Comparison of ENCODE assay signal across 9 cellular contexts in genomic region chr7:100521909-100522600, GRCh38. TPM values are rescaled to one million over a fixed set of nuclear protein-coding genes. Genes with fewer than 3 reads are reported as not detected.
DNase-seq lines count a peak whose midpoint lies in the region; ATAC-seq, FAIRE-seq and TF ChIP-seq lines count a peak whose summit lies in the region.
"Not testable (repeated sequence)": the region's sequence is repeated elsewhere in the genome, so short reads cannot be mapped to it uniquely, and the experiment has no call there.
"Had no signal": no experiment of that assay in that cellular context is flagged by ENCODE, and none has a peak within 500 bp of the region (broad histone marks: within the 10 kb centered on the region; RNA-seq: fewer than 3 reads in every experiment).

No MANE protein-coding gene starts in this region.

- not testable (repeated sequence) for H3K4me2 ChIP-seq in K562 (ENCODE audit: insufficient read depth, low read length)

- not testable (repeated sequence) for TF ChIP-seq POLR2A in K562 (conservative IDR thresholded peaks at IDR 0.05)

- ATAC-seq in K562, result peak; percentile 40; the same call in 2 of the 3 replicates

- H3K79me2 ChIP-seq in K562 (ENCODE audit: control insufficient read depth, insufficient read depth, low read length), result not testable (repeated sequence)

- H4K20me1 ChIP-seq in K562 (replicated peaks; ENCODE audit: control insufficient read depth, insufficient read depth, low read length), result not testable (repeated sequence)

- H3K9me3 ChIP-seq in K562 (replicated peaks; ENCODE audit: control insufficient read depth, insufficient read depth, low read depth, low read length), result not testable (repeated sequence)

- H3K27me3 ChIP-seq in K562 (ENCODE audit: control insufficient read depth in 2 of 2, insufficient read depth in 2 of 2, low read length in 2 of 2), result not testable (repeated sequence)

- H3K4me3 ChIP-seq in K562, result not testable (repeated sequence)

- in situ Hi-C loops in K562 (cut with MboI), result not testable (repeated sequence)

- CTCF ChIA-PET in K562 (lab: Yijun Ruan, JAX; ENCODE audit: low intra/inter-chr PET ratio), result not testable (repeated sequence)

- not testable (repeated sequence) for H3K4me1 ChIP-seq in K562 (replicated peaks in 1 of 2; ENCODE audit: control insufficient read depth in 2 of 2, insufficient read depth in 2 of 2, low read length in 2 of 2)

- H3K36me3 ChIP-seq in K562 (ENCODE audit: control insufficient read depth, insufficient read depth, low read length), result not testable (repeated sequence)

- not testable (repeated sequence) for H3K9ac ChIP-seq in K562 (ENCODE audit: insufficient read depth in 1 of 2, low read depth in 2 of 2, low read length in 2 of 2)

- not testable (repeated sequence) for H3K9me1 ChIP-seq in K562 (ENCODE audit: control insufficient read depth, insufficient read depth, low read length)

- TF ChIP-seq CTCF in K562 (IDR thresholded peaks at IDR 0.05 in 2 of 3, conservative IDR thresholded peaks at IDR 0.05 in 1 of 3; ENCODE audit: insufficient read depth in 2 of 3, low read depth in 1 of 3, low read length in 3 of 3), result not testable (repeated sequence)

- peak; percentile 42 for DNase-seq in NAMALWA (ENCODE audit: low spot score)
- peak; percentile 58 for DNase-seq in RPMI8226
- DNase-seq in K562 (ENCODE audit: extremely low read depth in 1 of 4, low spot score in 3 of 4), result peak in 3 of 4 experiments; percentile 44 to 60 (median 58)
- DNase-seq in iris pigment epithelial cell (ENCODE audit: low read depth), result peak; percentile 15
- peak; percentile 36 for DNase-seq in pons (ENCODE audit: low spot score)

- not testable (repeated sequence) for BruUV-seq in K562 (replicated peaks; lab: Mats Ljungman, UMichigan)

- intact Hi-C loops in K562 (cut with micrococcal nuclease), result not testable (repeated sequence)

- POLR2A ChIA-PET in K562 (lab: Yijun Ruan, JAX), result interaction anchor here (0.7 to 1.8 kb wide), 4 partner anchors 9 to 93 kb away, joined by 3 to 6 read pairs (median 4); partner anchors contain the start of gene ZCWPW1

- not testable (repeated sequence) for FAIRE-seq in K562 (lab: Jason Lieb, UNC)

- TF ChIP-seq EP300 in Ishikawa (IDR thresholded peaks at IDR 0.05; ENCODE audit: borderline replicate concordance); K562 (IDR thresholded peaks at IDR 0.05; ENCODE audit: low read length): not testable (repeated sequence)

- TF ChIP-seq RAD21 in Ishikawa (IDR thresholded peaks at IDR 0.05; ENCODE audit: low read depth); K562 (CRISPR knock-in tag; conservative IDR thresholded peaks at IDR 0.05 in 1 of 2, IDR thresholded peaks at IDR 0.05 in 1 of 2): not testable (repeated sequence)

- H2AFZ ChIP-seq in K562 (ENCODE audit: low read depth, low read length), result 0 out of 2 replicates have a peak overlapping the region, but pooled peaks have one; percentile 22

- not testable (repeated sequence) for H3K27ac ChIP-seq in K562 (ENCODE audit: extremely low read depth, low read depth, low read length)

- 48% methylated on average over 2 of the region's 3 CpGs for WGBS in K562 (ENCODE audit: insufficient coverage, low coverage, missing lambda C conversion rate)

RNA-seq across cellular contexts. Expression of gene AGFG2, which starts 16.9 kb away (rescaled TPM):
- 25.6 and 42.2 TPM in 2 replicates for total RNA-seq in K562 (2011; cell fraction: chromatin; rRNA removed; ENCODE audit: low replicate concordance)
- total RNA-seq in K562 (2011; cell fraction: nucleolus; rRNA removed), result 22.7 and 25.7 TPM in 2 replicates
- total RNA-seq in K562 (2011; cell fraction: nucleoplasm; rRNA removed), result 28.4 and 39.7 TPM in 2 replicates
- total RNA-seq in K562 (2014; rRNA removed) (11.7 and 20.2 TPM in 2 replicates), K562 (2014; rRNA removed; fragmentation: Illumina TruSeq; extraction: Trizol) (3.6 and 4.3 TPM in 2 replicates), K562 (2015; rRNA removed; fragmentation: Illumina TruSeq; extraction: Trizol) (7.8 and 9.3 TPM in 2 replicates), K562 (2021) (23.1 and 23.4 TPM in 2 replicates)
- polyA plus RNA-seq in K562 (2011; rRNA removed) (4.6 and 5.2 TPM in 2 replicates), K562 (2014; fragmentation: Illumina TruSeq; extraction: Trizol) (6.5 and 9.6 TPM in 2 replicates), K562 (2014; fragmentation: Nextera tagmentation; extraction: Ambion mirVana) (under 1 TPM; 0.31 to 0.32 TPM), K562 (2014; rRNA removed) (10.0 and 16.8 TPM in 2 replicates)
- polyA plus RNA-seq in K562 (2011; cell fraction: cytosol; rRNA removed), result 3.8 and 25.5 TPM in 2 replicates
- 12.0 and 33.1 TPM in 2 replicates for polyA plus RNA-seq in K562 (2011; cell fraction: nucleus; rRNA removed)
- polyA plus RNA-seq in K562 (2012), result 9.7 and 18.9 TPM in 2 replicates
- polyA minus RNA-seq in K562 (2011; rRNA and poly(A)+ RNA removed), result 3.7 and 4.3 TPM in 2 replicates
- polyA minus RNA-seq in K562 (2011; cell fraction: cytosol; rRNA and poly(A)+ RNA removed), result 3.9 and 8.0 TPM in 2 replicates
- polyA minus RNA-seq in K562 (2011; cell fraction: nucleus; rRNA and poly(A)+ RNA removed), result 10.2 and 12.1 TPM in 2 replicates

RNA-seq across cellular contexts. Expression of gene NYAP1, which starts 38.3 kb away (rescaled TPM):
- 0.53 and 1.0 TPM in 2 replicates for total RNA-seq in K562 (2011; cell fraction: chromatin; rRNA removed; ENCODE audit: low replicate concordance)
- total RNA-seq in K562 (2011; cell fraction: nucleolus; rRNA removed), result 0.67 and 0.79 TPM in 2 replicates
- total RNA-seq in K562 (2011; cell fraction: nucleoplasm; rRNA removed), result 0.23 and 0.59 TPM in 2 replicates
- 0.32 and 0.98 TPM in 2 replicates for total RNA-seq in K562 (2014; rRNA removed)
- total RNA-seq in K562 (2014; rRNA removed; fragmentation: Illumina TruSeq; extraction: Trizol), result 0.11 and 0.13 TPM in 2 replicates
- 0.15 and 0.22 TPM in 2 replicates for total RNA-seq in K562 (2015; rRNA removed; fragmentation: Illumina TruSeq; extraction: Trizol)
- total RNA-seq in K562 (2021), result 0.82 and 0.87 TPM in 2 replicates
- 0.09 and 0.13 TPM in 2 replicates for polyA plus RNA-seq in K562 (2011; rRNA removed)
- polyA plus RNA-seq in K562 (2011; cell fraction: cytosol; rRNA removed), result 0.15 and 1.4 TPM in 2 replicates
- 0.34 and 1.7 TPM in 2 replicates for polyA plus RNA-seq in K562 (2011; cell fraction: nucleus; rRNA removed)
- polyA plus RNA-seq in K562 (2012), result 0.35 and 0.65 TPM in 2 replicates
- polyA plus RNA-seq in K562 (2014; fragmentation: Illumina TruSeq; extraction: Trizol), result 0.13 and 0.17 TPM in 2 replicates
- polyA plus RNA-seq in K562 (2014; fragmentation: Nextera tagmentation; extraction: Ambion mirVana), result not detected
- 0.88 and 1.0 TPM in 2 replicates for polyA plus RNA-seq in K562 (2014; rRNA removed)
- 0.11 TPM in 1 of 2 replicates, not detected in the other for polyA minus RNA-seq in K562 (2011; rRNA and poly(A)+ RNA removed)
- polyA minus RNA-seq in K562 (2011; cell fraction: cytosol; rRNA and poly(A)+ RNA removed), result not detected in 2 replicates
- 0.22 and 0.40 TPM in 2 replicates for polyA minus RNA-seq in K562 (2011; cell fraction: nucleus; rRNA and poly(A)+ RNA removed)
- total RNA-seq: B cell had no signal

RNA-seq across cellular contexts. Expression of gene TSC22D4, which starts 43.0 kb away (rescaled TPM):
- total RNA-seq in K562 (2011; cell fraction: chromatin; rRNA removed; ENCODE audit: low replicate concordance), result 30.5 and 88.7 TPM in 2 replicates
- total RNA-seq in K562 (2011; cell fraction: nucleolus; rRNA removed), result 56.8 and 60.5 TPM in 2 replicates
- total RNA-seq in K562 (2011; cell fraction: nucleoplasm; rRNA removed), result 38.6 and 57.1 TPM in 2 replicates
- total RNA-seq in K562 (2014; rRNA removed), result 77.6 and 102 TPM in 2 replicates
- 10.1 and 13.1 TPM in 2 replicates for total RNA-seq in K562 (2014; rRNA removed; fragmentation: Illumina TruSeq; extraction: Trizol)
- total RNA-seq in K562 (2015; rRNA removed; fragmentation: Illumina TruSeq; extraction: Trizol), result 31.3 and 33.9 TPM in 2 replicates
- total RNA-seq in K562 (2021), result 102 and 107 TPM in 2 replicates
- polyA plus RNA-seq in K562 (2011; rRNA removed), result 14.2 and 18.8 TPM in 2 replicates
- 13.0 and 47.0 TPM in 2 replicates for polyA plus RNA-seq in K562 (2011; cell fraction: cytosol; rRNA removed)
- polyA plus RNA-seq in K562 (2011; cell fraction: nucleus; rRNA removed), result 22.1 and 53.6 TPM in 2 replicates
- polyA plus RNA-seq in K562 (2012), result 64.9 and 107 TPM in 2 replicates
- 28.7 and 51.7 TPM in 2 replicates for polyA plus RNA-seq in K562 (2014; fragmentation: Illumina TruSeq; extraction: Trizol)
- under 1 TPM; 0.37 to 0.92 TPM for polyA plus RNA-seq in K562 (2014; fragmentation: Nextera tagmentation; extraction: Ambion mirVana)
- polyA plus RNA-seq in K562 (2014; rRNA removed), result 57.9 and 61.0 TPM in 2 replicates
- 5.5 and 9.6 TPM in 2 replicates for polyA minus RNA-seq in K562 (2011; rRNA and poly(A)+ RNA removed)
- polyA minus RNA-seq in K562 (2011; cell fraction: cytosol; rRNA and poly(A)+ RNA removed), result 24.5 and 26.5 TPM in 2 replicates
- 10.0 and 13.5 TPM in 2 replicates for polyA minus RNA-seq in K562 (2011; cell fraction: nucleus; rRNA and poly(A)+ RNA removed)

RNA-seq across cellular contexts. Expression of gene SAP25, which starts 51.6 kb away (rescaled TPM):
- total RNA-seq in K562 (2011; cell fraction: chromatin; rRNA removed; ENCODE audit: low replicate concordance), result 7.1 and 11.6 TPM in 2 replicates
- total RNA-seq in K562 (2011; cell fraction: nucleolus; rRNA removed), result 13.0 and 18.8 TPM in 2 replicates
- total RNA-seq in K562 (2011; cell fraction: nucleoplasm; rRNA removed), result 5.2 and 5.7 TPM in 2 replicates
- 1.3 and 1.8 TPM in 2 replicates for total RNA-seq in K562 (2014; rRNA removed)
- total RNA-seq in K562 (2014; rRNA removed; fragmentation: Illumina TruSeq; extraction: Trizol), result 0.48 TPM in 1 of 2 replicates, not detected in the other
- 1.1 TPM in 2 replicates for total RNA-seq in K562 (2015; rRNA removed; fragmentation: Illumina TruSeq; extraction: Trizol)
- total RNA-seq in K562 (2021), result 3.2 and 5.3 TPM in 2 replicates
- polyA plus RNA-seq in K562 (2011; rRNA removed), result 0.42 and 2.1 TPM in 2 replicates
- polyA plus RNA-seq in K562 (2011; cell fraction: cytosol; rRNA removed), result 0.96 and 3.5 TPM in 2 replicates
- polyA plus RNA-seq in K562 (2011; cell fraction: nucleus; rRNA removed), result 11.2 and 27.2 TPM in 2 replicates
- polyA plus RNA-seq in K562 (2012), result 4.8 and 12.8 TPM in 2 replicates
- polyA plus RNA-seq in K562 (2014; fragmentation: Illumina TruSeq; extraction: Trizol), result 0.48 and 2.8 TPM in 2 replicates
- polyA plus RNA-seq in K562 (2014; fragmentation: Nextera tagmentation; extraction: Ambion mirVana), result under 1 TPM; 0.13 to 0.14 TPM
- polyA plus RNA-seq in K562 (2014; rRNA removed), result 4.2 and 8.1 TPM in 2 replicates
- not detected in 2 replicates for polyA minus RNA-seq in K562 (2011; rRNA and poly(A)+ RNA removed)
- polyA minus RNA-seq in K562 (2011; cell fraction: cytosol; rRNA and poly(A)+ RNA removed), result not detected in 2 replicates
- polyA minus RNA-seq in K562 (2011; cell fraction: nucleus; rRNA and poly(A)+ RNA removed), result 2.0 and 3.4 TPM in 2 replicates

RNA-seq across cellular contexts. Expression of gene SPACDR, which starts 58.0 kb away (rescaled TPM):
- total RNA-seq in K562 (2011; cell fraction: chromatin; rRNA removed; ENCODE audit: low replicate concordance), result 3.4 and 9.9 TPM in 2 replicates
- 1.8 and 4.7 TPM in 2 replicates for total RNA-seq in K562 (2011; cell fraction: nucleolus; rRNA removed)
- 2.4 and 3.8 TPM in 2 replicates for total RNA-seq in K562 (2011; cell fraction: nucleoplasm; rRNA removed)
- total RNA-seq in K562 (2014; rRNA removed) (0.14 and 0.29 TPM in 2 replicates), K562 (2014; rRNA removed; fragmentation: Illumina TruSeq; extraction: Trizol) (not detected in 2 replicates), K562 (2015; rRNA removed; fragmentation: Illumina TruSeq; extraction: Trizol) (0.29 and 0.41 TPM in 2 replicates), K562 (2021) (0.55 and 1.2 TPM in 2 replicates)
- polyA plus RNA-seq in K562 (2011; rRNA removed) (0.18 and 0.20 TPM in 2 replicates), K562 (2014; fragmentation: Illumina TruSeq; extraction: Trizol) (0.13 and 0.24 TPM in 2 replicates), K562 (2014; fragmentation: Nextera tagmentation; extraction: Ambion mirVana) (under 1 TPM; 0.07 to 0.11 TPM), K562 (2014; rRNA removed) (0.12 and 0.15 TPM in 2 replicates)
- polyA plus RNA-seq in K562 (2011; cell fraction: cytosol; rRNA removed), result 0.40 and 0.56 TPM in 2 replicates
- 1.0 and 2.9 TPM in 2 replicates for polyA plus RNA-seq in K562 (2011; cell fraction: nucleus; rRNA removed)
- 0.47 and 2.1 TPM in 2 replicates for polyA plus RNA-seq in K562 (2012)
- polyA minus RNA-seq in K562 (2011; rRNA and poly(A)+ RNA removed), result not detected in 2 replicates
- polyA minus RNA-seq in K562 (2011; cell fraction: cytosol; rRNA and poly(A)+ RNA removed), result not detected in 2 replicates
- polyA minus RNA-seq in K562 (2011; cell fraction: nucleus; rRNA and poly(A)+ RNA removed), result not detected in 2 replicates
- total RNA-seq: H1, SJCRH30 had no signal
